In genomic region chr5:136200130-136200529, GRCh38 we compare ENCODE assay signal across 21 cellular contexts.
"Had no signal": no experiment of that assay in that cellular context is flagged by ENCODE, and none has a peak within 500 bp of the region (broad histone marks: within the 10 kb centered on the region; RNA-seq: fewer than 3 reads in every experiment).

No MANE protein-coding gene starts in this region.

- FAIRE-seq: astrocyte had no signal

- H3K27ac ChIP-seq: cardiac muscle cell, SJCRH30 had no signal

- H3K4me3 ChIP-seq: cardiac muscle cell, MG63, SJCRH30 had no signal

- DNase-seq: activated CD4-positive, alpha-beta T cell treated with anti-CD3 and anti-CD28 coated beads for 48 hours; activated CD4-positive, alpha-beta T cell treated with anti-CD3 and anti-CD28 coated beads, Interleukin-2, amount 50 U/mL, for 4 hours; activated CD4-positive, CD25-positive, alpha-beta regulatory T cell treated with anti-CD3 and anti-CD28 coated beads, Interleukin-2, amount 50 U/mL, for 72 hours; activated naive CD4-positive, alpha-beta T cell treated with Interleukin-2 at 50 U/mL for 16 hours; activated T-cell treated with anti-CD3 and anti-CD28 coated beads, Interleukin-2, amount 50 U/mL, for 1 hour; amygdala; MG63; MV-4-11; NCI-H1092 treated with DMSO at 0.1 percent for 48 hours; NCI-H1417 treated with DMSO at 0.1 percent for 48 hours; NCI-H1694; NCI-H2029 treated with DMSO at 0.1 percent for 48 hours; NCI-H345; NCI-H510A; NCI-H526 treated with DMSO at 0.1 percent for 48 hours; NCI-H82; SJCRH30 had no signal

- ATAC-seq: Right ventricle myocardium inferior, WTC11 had no signal
